In the genomic region with DNA sequence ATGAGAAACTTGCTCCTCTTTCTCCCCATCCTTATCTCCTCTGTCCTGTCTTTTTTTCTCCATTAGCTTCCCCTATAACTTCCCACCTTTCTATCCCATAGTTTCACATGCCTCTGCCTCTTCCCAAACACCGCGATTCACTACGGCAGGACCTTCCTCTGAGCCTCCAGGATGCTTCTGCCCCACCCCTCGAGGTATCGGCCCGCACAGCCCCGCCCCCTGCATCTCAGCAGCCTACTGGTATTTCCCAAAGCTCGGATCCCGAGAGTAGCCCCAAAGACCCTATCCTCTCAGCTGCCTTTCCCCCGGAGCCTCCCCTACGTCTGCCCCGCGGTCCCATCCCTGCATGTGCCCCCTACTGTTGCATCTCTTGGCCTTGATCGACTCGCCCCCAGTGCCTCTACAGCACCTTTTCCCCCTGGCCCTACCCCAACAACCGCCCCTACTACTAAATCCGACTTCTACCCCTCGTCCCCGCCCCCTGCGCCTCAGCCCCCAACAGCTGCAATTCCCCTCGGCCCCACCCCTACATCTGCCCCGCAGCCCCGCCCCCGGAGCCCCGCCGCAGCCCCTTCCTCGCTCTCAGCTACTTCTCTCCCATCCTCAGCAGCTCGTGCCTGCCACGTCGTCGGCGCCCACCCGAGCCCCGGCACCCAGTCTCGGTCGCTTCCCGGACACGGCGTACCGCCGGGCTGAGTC, we compare ENCODE assay signal across 8 cellular contexts. TPM values are rescaled to one million over a fixed set of nuclear protein-coding genes. Genes with fewer than 3 reads are reported as not detected.
DNase-seq lines count a peak whose midpoint lies in the region; ATAC-seq lines count a peak whose summit lies in the region.

No MANE protein-coding gene starts in this region.

- peak overlapping the region; percentile 86 to 94 for H3K4me3 Mint-ChIP-seq in effector memory CD8-positive, alpha-beta T cell
- peak overlapping the region; percentile 96 to 98 for H3K4me3 Mint-ChIP-seq in stimulated activated naive B cell treated with anti-CD40 and anti-IgM and Interleukin-4, amounts not matched to agents 10 μg/mL and 1 μg/mL and 100 μg/mL, for 72 hours

- H3K4me3 ChIP-seq in mononuclear cell (ENCODE audit: low read length), result peak overlapping the region; percentile 88

- no peaks in the 10 kb centered on the region for H3K27me3 Mint-ChIP-seq in effector memory CD8-positive, alpha-beta T cell
- peaks cover 5 to 6% of the 10 kb centered on the region in 2 donors for H3K27me3 Mint-ChIP-seq in stimulated activated naive B cell treated with anti-CD40 and anti-IgM and Interleukin-4, amounts not matched to agents 10 μg/mL and 1 μg/mL and 100 μg/mL, for 72 hours

- H3K9me3 Mint-ChIP-seq in effector memory CD8-positive, alpha-beta T cell, result no peaks in the 10 kb centered on the region
- no peaks in the 10 kb centered on the region for H3K9me3 Mint-ChIP-seq in stimulated activated naive B cell treated with anti-CD40 and anti-IgM and Interleukin-4, amounts not matched to agents 10 μg/mL and 1 μg/mL and 100 μg/mL, for 72 hours

- H3K4me1 ChIP-seq in mononuclear cell (ENCODE audit: insufficient read depth, low read length), result peaks cover 13% of the 10 kb centered on the region

- H3K27me3 ChIP-seq in mononuclear cell (ENCODE audit: insufficient read depth, low read length), result no peaks in the 10 kb centered on the region

- peaks cover 17% of the 10 kb centered on the region for H3K36me3 Mint-ChIP-seq in effector memory CD8-positive, alpha-beta T cell (ENCODE audit: insufficient read depth)
- peaks cover 26 to 30% of the 10 kb centered on the region in 2 donors for H3K36me3 Mint-ChIP-seq in stimulated activated naive B cell treated with anti-CD40 and anti-IgM and Interleukin-4, amounts not matched to agents 10 μg/mL and 1 μg/mL and 100 μg/mL, for 72 hours

- ATAC-seq in GM21447 (IDR thresholded peaks at IDR 0.05; ENCODE audit: unreplicated experiment), result peak; percentile 21
- peak; percentile 48 for ATAC-seq in effector memory CD8-positive, alpha-beta T cell (replicated peaks)
- ATAC-seq in stimulated activated naive B cell treated with anti-CD40 and anti-IgM and Interleukin-4, amounts not matched to agents 10 μg/mL and 1 μg/mL and 100 μg/mL, for 72 hours (replicated peaks), result peak; percentile 30 to 44

- peaks cover 22 to 23% of the 10 kb centered on the region in 2 donors for H3K4me1 Mint-ChIP-seq in effector memory CD8-positive, alpha-beta T cell (ENCODE audit: low read depth in 2 of 2)
- H3K4me1 Mint-ChIP-seq in stimulated activated naive B cell treated with anti-CD40 and anti-IgM and Interleukin-4, amounts not matched to agents 10 μg/mL and 1 μg/mL and 100 μg/mL, for 72 hours, result peaks cover 6 to 18% of the 10 kb centered on the region in 2 donors

- H3K9me3 ChIP-seq in mononuclear cell (ENCODE audit: low read depth, low read length), result no peaks in the 10 kb centered on the region

- H3K27ac Mint-ChIP-seq in effector memory CD8-positive, alpha-beta T cell, result peak overlapping the region; percentile 90 to 91
- peak overlapping the region; percentile 93 for H3K27ac Mint-ChIP-seq in stimulated activated naive B cell treated with anti-CD40 and anti-IgM and Interleukin-4, amounts not matched to agents 10 μg/mL and 1 μg/mL and 100 μg/mL, for 72 hours

- peak in 9 of 14 donors; percentile 21 to 71 (median 50) for DNase-seq in C1 segment of cervical spinal cord (lab: John Stamatoyannopoulos, UW)
- peak; percentile 76 for DNase-seq in NCI-H1694 treated with DMSO at 0.1 percent for 48 hours (lab: John Stamatoyannopoulos, UW)
- DNase-seq in activated CD4-positive, alpha-beta T cell treated with anti-CD3 and anti-CD28 coated beads for 48 hours, result peak; percentile 58
- DNase-seq in effector memory CD8-positive, alpha-beta T cell, result peak; percentile 30 to 47 (median 30)
- peak; percentile 19 for DNase-seq in stimulated activated naive B cell treated with anti-CD40 and anti-IgM and Interleukin-4, amounts not matched to agents 10 μg/mL and 1 μg/mL and 100 μg/mL, for 72 hours
- no peak for DNase-seq in NCI-H774 (lab: John Stamatoyannopoulos, UW)

RNA-seq across cellular contexts. Expression of a gene that starts 0.5 kb away (rescaled TPM):
- total RNA-seq in mononuclear cell, result 8.0 TPM

RNA-seq across cellular contexts. Expression of a gene that starts 13.0 kb away (rescaled TPM):
- 1.2 TPM for total RNA-seq in mononuclear cell

RNA-seq across cellular contexts. Expression of a gene that starts 27.3 kb away (rescaled TPM):
- total RNA-seq in mononuclear cell, result not detected

RNA-seq across cellular contexts. Expression of a gene that starts 34.4 kb away (rescaled TPM):
- 29.9 TPM for total RNA-seq in mononuclear cell

RNA-seq across cellular contexts. Expression of a gene that starts 34.5 kb away (rescaled TPM):
- 16.4 TPM for total RNA-seq in mononuclear cell
